19 cellular contexts compared by ENCODE assay signal in the genomic region with DNA sequence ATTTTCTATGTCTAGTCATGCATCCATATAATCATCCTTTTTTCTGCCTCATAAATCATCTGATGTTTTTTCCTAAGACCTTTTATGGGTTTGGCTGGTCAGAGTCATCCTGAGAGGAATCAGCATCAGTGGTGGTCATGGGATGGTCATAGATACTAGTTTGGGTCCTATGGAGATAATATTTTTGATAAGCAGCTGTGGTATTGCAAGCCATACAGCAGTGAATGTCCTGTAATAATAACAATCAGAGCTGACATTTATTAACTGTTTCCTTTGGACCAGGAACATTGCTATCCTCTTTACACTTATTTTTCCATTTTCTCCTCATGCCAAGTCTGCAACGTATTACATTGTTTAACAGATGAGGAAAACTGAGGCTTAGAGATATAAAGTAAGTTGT.
"Had no signal": no experiment of that assay in that cellular context is flagged by ENCODE, and none has a peak within 500 bp of the region (broad histone marks: within the 10 kb centered on the region; RNA-seq: fewer than 3 reads in every experiment).

No MANE protein-coding gene starts in this region.

- H3K4me1 Mint-ChIP-seq: stimulated activated memory B cell treated with anti-CD40 and anti-IgM and Interleukin-4, amounts not matched to agents 10 μg/mL and 1 μg/mL and 100 μg/mL, for 72 hours; stimulated activated naive CD8-positive, alpha-beta T cell treated with anti-CD3 and anti-CD28 coated beads, Interleukin-15, amount 100 ng/mL, for 72 hours had no signal

- H3K27me3 Mint-ChIP-seq: naive thymus-derived CD4-positive, alpha-beta T cell; natural killer cell treated with Interleukin-12 subunit alpha and Interleukin-12 subunit beta and Interleukin-15 and Interleukin-18, amount 100 ng/mL, for 72 hours; progenitor cell of endocrine pancreas; stimulated activated memory B cell treated with anti-CD40 and anti-IgM and Interleukin-4, amounts not matched to agents 10 μg/mL and 1 μg/mL and 100 μg/mL, for 72 hours; stimulated activated naive CD8-positive, alpha-beta T cell treated with anti-CD3 and anti-CD28 coated beads, Interleukin-15, amount 100 ng/mL, for 72 hours had no signal

- H3K27ac Mint-ChIP-seq: naive thymus-derived CD4-positive, alpha-beta T cell; natural killer cell treated with Interleukin-12 subunit alpha and Interleukin-12 subunit beta and Interleukin-15 and Interleukin-18, amount 100 ng/mL, for 72 hours; progenitor cell of endocrine pancreas; stimulated activated memory B cell treated with anti-CD40 and anti-IgM and Interleukin-4, amounts not matched to agents 10 μg/mL and 1 μg/mL and 100 μg/mL, for 72 hours; stimulated activated naive CD8-positive, alpha-beta T cell treated with anti-CD3 and anti-CD28 coated beads, Interleukin-15, amount 100 ng/mL, for 72 hours had no signal

- ATAC-seq: mucosa of descending colon; naive thymus-derived CD4-positive, alpha-beta T cell; natural killer cell treated with Interleukin-12 subunit alpha and Interleukin-12 subunit beta and Interleukin-15 and Interleukin-18, amount 100 ng/mL, for 72 hours; right lobe of liver; stimulated activated memory B cell treated with anti-CD40 and anti-IgM and Interleukin-4, amounts not matched to agents 10 μg/mL and 1 μg/mL and 100 μg/mL, for 72 hours; stimulated activated naive CD8-positive, alpha-beta T cell treated with anti-CD3 and anti-CD28 coated beads, Interleukin-15, amount 100 ng/mL, for 72 hours had no signal

- H3K4me3 Mint-ChIP-seq: naive thymus-derived CD4-positive, alpha-beta T cell; natural killer cell treated with Interleukin-12 subunit alpha and Interleukin-12 subunit beta and Interleukin-15 and Interleukin-18, amount 100 ng/mL, for 72 hours; stimulated activated memory B cell treated with anti-CD40 and anti-IgM and Interleukin-4, amounts not matched to agents 10 μg/mL and 1 μg/mL and 100 μg/mL, for 72 hours; stimulated activated naive CD8-positive, alpha-beta T cell treated with anti-CD3 and anti-CD28 coated beads, Interleukin-15, amount 100 ng/mL, for 72 hours had no signal

- H3K9me3 Mint-ChIP-seq: naive thymus-derived CD4-positive, alpha-beta T cell; natural killer cell treated with Interleukin-12 subunit alpha and Interleukin-12 subunit beta and Interleukin-15 and Interleukin-18, amount 100 ng/mL, for 72 hours; stimulated activated memory B cell treated with anti-CD40 and anti-IgM and Interleukin-4, amounts not matched to agents 10 μg/mL and 1 μg/mL and 100 μg/mL, for 72 hours; stimulated activated naive CD8-positive, alpha-beta T cell treated with anti-CD3 and anti-CD28 coated beads, Interleukin-15, amount 100 ng/mL, for 72 hours had no signal

- DNase-seq: islet precursor cell; left ventricle myocardium inferior; midbrain; mucosa of descending colon; naive thymus-derived CD4-positive, alpha-beta T cell; ovary; right lobe of liver; stimulated activated CD4-positive, alpha-beta T cell treated with anti-CD3 and anti-CD28 coated beads, Interleukin-1b, Interleukin-23, amount 100 ng/mL, for 48 hours; stimulated activated CD4-positive, alpha-beta T cell treated with anti-CD3 and anti-CD28 coated beads, Interleukin-2, amount 100 ng/mL, for 48 hours; stimulated activated CD4-positive, alpha-beta T cell treated with anti-CD3 and anti-CD28 coated beads, Interleukin-4, amount 100 ng/mL, for 4 hours; stimulated activated CD8-positive, alpha-beta memory T cell treated with anti-CD3 and anti-CD28 coated beads, Interleukin-4, amount 100 ng/mL, for 48 hours; stimulated activated naive CD4-positive, alpha-beta T cell treated with Interleukin-2 at 50 U/mL for 16 hours; stimulated activated naive CD8-positive, alpha-beta T cell treated with anti-CD3 and anti-CD28 coated beads, Interleukin-15, amount 100 ng/mL, for 72 hours; substantia nigra; transverse colon; upper lobe of left lung had no signal
